ENCODE assay signal across 17 cellular contexts in genomic region chr9:35074141-35074540, GRCh38.
"Had no signal": no experiment of that assay in that cellular context is flagged by ENCODE, and none has a peak within 500 bp of the region (broad histone marks: within the 10 kb centered on the region; RNA-seq: fewer than 3 reads in every experiment).

No MANE protein-coding gene starts in this region.

- DNase-seq: activated CD4-positive, alpha-beta T cell treated with anti-CD3 and anti-CD28 coated beads for 4 hours; activated naive CD4-positive, alpha-beta T cell treated with anti-CD3 and anti-CD28 coated beads, Interleukin-2, amount 50 U/mL, for 16 hours; amygdala; body of pancreas; central memory CD4-positive, alpha-beta T cell; colonic mucosa; islet precursor cell; naive B cell; psoas muscle; right lobe of liver; stimulated activated CD4-positive, alpha-beta T cell treated with anti-CD3 and anti-CD28 coated beads, Interleukin-1b, Interleukin-23, amount 100 ng/mL, for 48 hours had no signal

- H3K27me3 Mint-ChIP-seq: naive B cell had no signal

- H3K36me3 Mint-ChIP-seq: naive B cell had no signal

- H3K27ac ChIP-seq: colonic mucosa, right lobe of liver, thoracic aorta had no signal

- H3K27me3 ChIP-seq: body of pancreas, colonic mucosa, esophagus muscularis mucosa, right lobe of liver had no signal

- H3K4me3 Mint-ChIP-seq: T-helper 1 cell treated with Interleukin-12 subunit alpha and Interleukin-12 subunit beta and Interleukin-4 antibody, amounts not matched to agents 30 μg/mL and 1 μg/mL, for 36 hours had no signal

- H3K9me3 Mint-ChIP-seq: activated T-helper 2 cell treated with anti-CD3 and anti-CD28 coated beads, Interferon-gamma antibody, Interleukin-2, Interleukin-4, amounts not matched to agents 10 μg/mL and 5 μg/mL and 100 μg/mL, durations not matched to agents 14 hours and 24 hours and 36 hours; T-helper 1 cell treated with Interleukin-12 subunit alpha and Interleukin-12 subunit beta and Interleukin-4 antibody, amounts not matched to agents 30 μg/mL and 1 μg/mL, for 36 hours had no signal

- H3K4me3 ChIP-seq: body of pancreas, colonic mucosa, esophagus muscularis mucosa, lung, psoas muscle, right lobe of liver, thoracic aorta had no signal

- H3K9me3 ChIP-seq: body of pancreas, colonic mucosa, esophagus muscularis mucosa, psoas muscle, right lobe of liver, thoracic aorta had no signal

- H3K36me3 ChIP-seq: colonic mucosa, thoracic aorta had no signal

- ATAC-seq: body of pancreas, psoas muscle, right lobe of liver, SK-N-SH treated with all-trans-retinoic acid at 6 μM for 48 hours had no signal
